Comparison of ENCODE assay signal across 8 cellular contexts in the genomic region with DNA sequence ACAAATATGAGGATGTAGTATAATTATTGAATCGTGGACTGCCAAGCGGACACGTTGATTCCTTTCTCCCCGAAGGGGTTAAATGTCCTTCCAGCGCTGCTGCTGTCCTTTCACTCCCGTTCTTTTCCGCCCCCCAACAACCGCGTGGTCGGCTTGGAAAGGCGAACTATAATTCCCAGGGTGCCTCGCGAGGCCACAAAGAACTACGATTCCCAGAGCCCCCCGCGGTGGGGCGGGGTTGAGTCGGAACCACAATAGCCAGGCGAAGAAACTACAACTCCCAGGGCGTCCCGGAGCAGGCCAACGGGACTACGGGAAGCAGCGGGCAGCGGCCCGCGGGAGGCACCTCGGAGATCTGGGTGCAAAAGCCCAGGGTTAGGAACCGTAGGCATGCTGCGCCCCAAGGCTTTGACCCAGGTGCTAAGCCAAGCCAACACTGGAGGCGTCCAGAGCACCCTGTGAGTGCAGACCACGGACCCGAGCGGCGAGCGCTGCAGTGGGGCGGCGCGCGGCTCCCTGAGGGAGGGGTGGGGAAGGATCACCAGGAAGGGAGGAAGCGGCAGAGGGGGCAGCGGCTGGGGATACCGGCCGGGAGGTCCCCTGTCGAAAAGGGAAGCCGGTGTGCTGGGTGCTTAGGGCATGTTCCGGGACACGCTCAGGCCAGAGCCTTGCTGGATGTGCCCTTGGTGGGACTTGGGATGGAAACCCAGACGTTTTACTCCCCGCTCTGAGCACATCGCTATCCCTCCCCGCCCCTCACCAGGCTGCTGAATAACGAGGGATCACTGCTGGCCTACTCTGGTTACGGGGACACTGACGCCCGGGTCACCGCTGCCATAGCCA. TPM values are rescaled to one million over a fixed set of nuclear protein-coding genes. Genes with fewer than 3 reads are reported as not detected.
DNase-seq lines count a peak whose midpoint lies in the region; ATAC-seq and TF ChIP-seq lines count a peak whose summit lies in the region.

A gene (plus strand): TSS at position 283 of the 843 bp plus-strand sequence. CDS start 108 bp downstream, at position 391.

- peak; percentile 97 for DNase-seq in DMS 273 treated with DMSO at 0.1 percent for 48 hours (lab: John Stamatoyannopoulos, UW)
- peak; percentile 99 for DNase-seq in PC-3
- peak; percentile 96 for DNase-seq in activated T-cell treated with anti-CD3 and anti-CD28 coated beads for 48 hours (ENCODE audit: low read depth)
- peak; percentile 52 for DNase-seq in epithelial cell of proximal tubule (ENCODE audit: low read depth)
- DNase-seq in stimulated activated CD8-positive, alpha-beta memory T cell treated with anti-CD3 and anti-CD28 coated beads, Interleukin-4, amount 100 ng/mL, for 48 hours = peak; percentile 98

- TF ChIP-seq CTCF in PC-3 (conservative IDR thresholded peaks at IDR 0.05; ENCODE audit: low read depth, low read length) (no peak), epithelial cell of proximal tubule (conservative IDR thresholded peaks at IDR 0.05; ENCODE audit: low read depth, low read length) (no peak)

- H3K4me3 ChIP-seq in PC-3 (ENCODE audit: low read length) = peak within 1 kb of the TSS; percentile 85
- H3K4me3 ChIP-seq in epithelial cell of proximal tubule (ENCODE audit: low read depth, low read length) = peak within 1 kb of the TSS; percentile 100
- H3K4me3 ChIP-seq in mucosa of rectum (ENCODE audit: low read length in 2 of 2) = peak within 1 kb of the TSS; percentile 95 to 96

- CTCF ChIA-PET in PC-3 (lab: Charles Lee) = no interaction called here

- TF ChIP-seq RAD21 in Ishikawa (IDR thresholded peaks at IDR 0.05; ENCODE audit: low read depth) = no peak

- no TSS peak for BruUV-seq in PC-3 (replicated peaks; lab: Mats Ljungman, UMichigan)

- intact Hi-C loops in PC-3 (cut with micrococcal nuclease) = loop anchor here (1.0 kb wide), 3 partner anchors 28 to 120 kb away; a partner anchor contains a TSS

- H2AFZ ChIP-seq in PC-3 (ENCODE audit: low read length) = peak within 1 kb of the TSS; percentile 91

- TF ChIP-seq EP300 in Ishikawa (IDR thresholded peaks at IDR 0.05; ENCODE audit: borderline replicate concordance) = 0 out of 2 replicates have a peak, but pooled peaks have one; percentile 22

- POLR2A ChIA-PET in PC-3 (lab: Charles Lee; ENCODE audit: unreplicated experiment) = no interaction called here

- peaks cover 15% of the 10 kb centered on the region for H3K4me1 ChIP-seq in PC-3 (ENCODE audit: insufficient read depth, low read length)
- H3K4me1 ChIP-seq in mucosa of rectum (ENCODE audit: control insufficient read depth in 2 of 2, insufficient read depth in 2 of 2, low read length in 2 of 2) = peaks cover 8 to 9% of the 10 kb centered on the region in 2 donors

- peak; percentile 75 for ATAC-seq in GM21576 (IDR thresholded peaks at IDR 0.05; ENCODE audit: unreplicated experiment)
- ATAC-seq in PC-3 = peak; percentile 81

- H4K20me1 ChIP-seq in PC-3 (ENCODE audit: low read length) = 0 out of 2 replicates have a peak, but pooled peaks cover 3% of the 10 kb centered on the region

- H3K27ac ChIP-seq in PC-3 (ENCODE audit: low read length) (peak within 1 kb of the TSS; percentile 89), mucosa of rectum (ENCODE audit: low read depth in 2 of 2, low read length in 2 of 2) (peak within 1 kb of the TSS; percentile 90 to 93)

- H3K9me2 ChIP-seq in PC-3 (replicated peaks; ENCODE audit: low read length) = no peaks in the 10 kb centered on the region

- H3K36me3 ChIP-seq in PC-3 (ENCODE audit: low read depth, low read length) (peaks cover 13% of the 10 kb centered on the region), mucosa of rectum (ENCODE audit: control insufficient read depth in 2 of 2, insufficient read depth in 2 of 2, low read length in 2 of 2) (peaks cover 6 to 11% of the 10 kb centered on the region in 2 donors)

- H3K27me3 ChIP-seq in PC-3 (ENCODE audit: low read length) (no peaks in the 10 kb centered on the region), mucosa of rectum (ENCODE audit: control insufficient read depth in 2 of 2, insufficient read depth in 2 of 2, low read length in 2 of 2) (no peaks in the 10 kb centered on the region)

- peak within 1 kb of the TSS; percentile 93 for H3K4me2 ChIP-seq in PC-3 (ENCODE audit: low read length)

- H3K9ac ChIP-seq in PC-3 (ENCODE audit: low read length) (peak within 1 kb of the TSS; percentile 90), mucosa of rectum (ENCODE audit: low read depth in 1 of 2, low read length in 2 of 2) (peak within 1 kb of the TSS; percentile 84 to 92)

- H3K9me3 ChIP-seq in PC-3 (ENCODE audit: low read length) = no peaks in the 10 kb centered on the region
- H3K9me3 ChIP-seq in mucosa of rectum (ENCODE audit: control insufficient read depth in 2 of 2, low read length in 2 of 2) = no peaks in the 10 kb centered on the region

- H3F3A ChIP-seq in PC-3 (ENCODE audit: low read length, unreplicated experiment) = peaks cover 4% of the 10 kb centered on the region

- peaks cover 33% of the 10 kb centered on the region for H3K79me2 ChIP-seq in PC-3 (ENCODE audit: low read length)

TF ChIP-seq in Ishikawa, 13 proteins besides CTCF, POLR2A, EP300 and RAD21:
- peak; percentile 46; the same call in 1 of the 2 replicates for TF ChIP-seq NFIC (IDR thresholded peaks at IDR 0.05)
- TF ChIP-seq EGR1 (IDR thresholded peaks at IDR 0.05) = peak; percentile 29; the same call in 1 of the 2 replicates
- TF ChIP-seq CEBPB (IDR thresholded peaks at IDR 0.05) = peak; percentile 35; the same call in 1 of the 2 replicates
- TF ChIP-seq TCF12 (IDR thresholded peaks at IDR 0.05; ENCODE audit: low read depth) = peak; percentile 80
- TF ChIP-seq CREB1 (IDR thresholded peaks at IDR 0.05; ENCODE audit: low read depth) = peak; percentile 59
- TF ChIP-seq, protein P1, sequence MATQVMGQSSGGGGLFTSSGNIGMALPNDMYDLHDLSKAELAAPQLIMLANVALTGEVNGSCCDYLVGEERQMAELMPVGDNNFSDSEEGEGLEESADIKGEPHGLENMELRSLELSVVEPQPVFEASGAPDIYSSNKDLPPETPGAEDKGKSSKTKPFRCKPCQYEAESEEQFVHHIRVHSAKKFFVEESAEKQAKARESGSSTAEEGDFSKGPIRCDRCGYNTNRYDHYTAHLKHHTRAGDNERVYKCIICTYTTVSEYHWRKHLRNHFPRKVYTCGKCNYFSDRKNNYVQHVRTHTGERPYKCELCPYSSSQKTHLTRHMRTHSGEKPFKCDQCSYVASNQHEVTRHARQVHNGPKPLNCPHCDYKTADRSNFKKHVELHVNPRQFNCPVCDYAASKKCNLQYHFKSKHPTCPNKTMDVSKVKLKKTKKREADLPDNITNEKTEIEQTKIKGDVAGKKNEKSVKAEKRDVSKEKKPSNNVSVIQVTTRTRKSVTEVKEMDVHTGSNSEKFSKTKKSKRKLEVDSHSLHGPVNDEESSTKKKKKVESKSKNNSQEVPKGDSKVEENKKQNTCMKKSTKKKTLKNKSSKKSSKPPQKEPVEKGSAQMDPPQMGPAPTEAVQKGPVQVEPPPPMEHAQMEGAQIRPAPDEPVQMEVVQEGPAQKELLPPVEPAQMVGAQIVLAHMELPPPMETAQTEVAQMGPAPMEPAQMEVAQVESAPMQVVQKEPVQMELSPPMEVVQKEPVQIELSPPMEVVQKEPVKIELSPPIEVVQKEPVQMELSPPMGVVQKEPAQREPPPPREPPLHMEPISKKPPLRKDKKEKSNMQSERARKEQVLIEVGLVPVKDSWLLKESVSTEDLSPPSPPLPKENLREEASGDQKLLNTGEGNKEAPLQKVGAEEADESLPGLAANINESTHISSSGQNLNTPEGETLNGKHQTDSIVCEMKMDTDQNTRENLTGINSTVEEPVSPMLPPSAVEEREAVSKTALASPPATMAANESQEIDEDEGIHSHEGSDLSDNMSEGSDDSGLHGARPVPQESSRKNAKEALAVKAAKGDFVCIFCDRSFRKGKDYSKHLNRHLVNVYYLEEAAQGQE (IDR thresholded peaks at IDR 0.05; ENCODE audit: low read depth) = no peak
- TF ChIP-seq, protein P2, sequence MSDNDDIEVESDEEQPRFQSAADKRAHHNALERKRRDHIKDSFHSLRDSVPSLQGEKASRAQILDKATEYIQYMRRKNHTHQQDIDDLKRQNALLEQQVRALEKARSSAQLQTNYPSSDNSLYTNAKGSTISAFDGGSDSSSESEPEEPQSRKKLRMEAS (IDR thresholded peaks at IDR 0.05) = peak; percentile 96
- peak; percentile 63; the same call in 1 of the 2 replicates for TF ChIP-seq ZBTB7A (IDR thresholded peaks at IDR 0.05; ENCODE audit: low read depth)
- TF ChIP-seq TAF1 (IDR thresholded peaks at IDR 0.05; ENCODE audit: low read depth) = peak; percentile 52
- no peak for TF ChIP-seq TEAD4 (IDR thresholded peaks at IDR 0.05)
- TF ChIP-seq FOXM1 (IDR thresholded peaks at IDR 0.05; ENCODE audit: borderline replicate concordance, low read depth) = no peak
- TF ChIP-seq, protein P3, sequence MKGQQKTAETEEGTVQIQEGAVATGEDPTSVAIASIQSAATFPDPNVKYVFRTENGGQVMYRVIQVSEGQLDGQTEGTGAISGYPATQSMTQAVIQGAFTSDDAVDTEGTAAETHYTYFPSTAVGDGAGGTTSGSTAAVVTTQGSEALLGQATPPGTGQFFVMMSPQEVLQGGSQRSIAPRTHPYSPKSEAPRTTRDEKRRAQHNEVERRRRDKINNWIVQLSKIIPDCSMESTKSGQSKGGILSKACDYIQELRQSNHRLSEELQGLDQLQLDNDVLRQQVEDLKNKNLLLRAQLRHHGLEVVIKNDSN (IDR thresholded peaks at IDR 0.05) = peak; percentile 71
- peak; percentile 74 for TF ChIP-seq YY1 (IDR thresholded peaks at IDR 0.05; ENCODE audit: low read depth)
TF ChIP-seq in Ishikawa: peak in this region for 10.

RNA-seq across cellular contexts. Expression of the gene that starts here (rescaled TPM):
- total RNA-seq in PC-3 (2014; rRNA removed) = 130 TPM in 2 replicates
- total RNA-seq in epithelial cell of proximal tubule = 94.8 and 97.0 TPM in 2 replicates

Comparison
In these comparisons a context has a peak if more than half of its experiments do, and no peak if none do; other contexts are left out.
1. Peak in every context shown above with its lines: DNase-seq, ATAC-seq, H3K4me3 ChIP-seq and H3K27ac ChIP-seq.